ENCODE assay signal across 24 cellular contexts in the genomic region with DNA sequence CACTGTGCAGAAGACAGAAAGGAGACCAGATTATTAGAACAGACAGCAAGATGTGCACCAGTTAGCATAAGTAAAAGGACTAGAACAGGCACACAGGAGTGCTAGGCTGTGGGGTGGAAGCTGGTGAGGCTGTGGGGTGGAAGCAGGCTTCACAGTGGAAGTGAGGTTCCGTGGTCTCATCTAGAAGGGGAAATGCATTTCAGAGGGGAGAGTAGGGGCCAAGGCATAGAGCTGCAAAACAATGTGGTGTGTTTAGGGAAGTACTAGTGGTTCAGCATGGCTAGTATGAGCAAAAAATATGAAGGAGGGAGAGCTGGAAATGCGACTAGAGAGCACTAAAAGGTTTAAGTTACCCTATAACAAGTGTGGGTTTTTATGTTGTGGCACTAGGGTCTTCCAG. TPM values are rescaled to one million over a fixed set of nuclear protein-coding genes. Genes with fewer than 3 reads are reported as not detected.
DNase-seq lines count a peak whose midpoint lies in the region; ATAC-seq and TF ChIP-seq lines count a peak whose summit lies in the region.
"Had no signal": no experiment of that assay in that cellular context is flagged by ENCODE, and none has a peak within 500 bp of the region (broad histone marks: within the 10 kb centered on the region; RNA-seq: fewer than 3 reads in every experiment).

No MANE protein-coding gene starts in this region.

- H3K4me3 ChIP-seq in cardiac muscle cell, result no peak overlapping the region
- H3K4me3 ChIP-seq in psoas muscle, result no peak overlapping the region
- no peak overlapping the region for H3K4me3 ChIP-seq in tibial nerve
- H3K4me3 ChIP-seq: A549, GM23248, MG63, Peyer's patch had no signal

- TF ChIP-seq POLR2A in tibial nerve (IDR thresholded peaks at IDR 0.05), result no peak

- TF ChIP-seq CTCF in cardiac muscle cell (IDR thresholded peaks at IDR 0.05; ENCODE audit: low read depth, low read length) (no peak), psoas muscle (IDR thresholded peaks at IDR 0.05) (no peak), tibial nerve (IDR thresholded peaks at IDR 0.05) (no peak)

- H3K36me3 ChIP-seq in cardiac muscle cell, result peaks cover 19% of the 10 kb centered on the region
- H3K36me3 ChIP-seq in psoas muscle (ENCODE audit: insufficient read depth in 1 of 2, low read depth in 1 of 2), result peaks cover 3 to 50% of the 10 kb centered on the region in 2 donors
- peaks cover 0 to 4% (median 0%) of the 10 kb centered on the region in 3 donors for H3K36me3 ChIP-seq in tibial nerve
- H3K36me3 ChIP-seq: MG63, Peyer's patch had no signal

- DNase-seq in cardiac muscle cell (ENCODE audit: low read depth in 1 of 2, low spot score in 1 of 2) (no peak), cardiac septum (ENCODE audit: low spot score) (no peak), KBM-7 (peak; percentile 80), SKM-1 treated with dmso at 0.1 percent for 144 hours (lab: John Stamatoyannopoulos, UW; ENCODE audit: unreplicated experiment) (peak; percentile 56), psoas muscle (no peak), NCI-H2081 (lab: John Stamatoyannopoulos, UW) (no peak), tibial nerve (ENCODE audit: low spot score in 2 of 2) (no peak), NCI-H128 (lab: John Stamatoyannopoulos, UW; ENCODE audit: unreplicated experiment) (no peak)
- DNase-seq: C1 segment of cervical spinal cord, DMS 273 treated with DMSO at 0.1 percent for 48 hours, GF-D8, GM23248, MG63, NCI-H1417 treated with DMSO at 0.1 percent for 48 hours, NCI-H2029, NCI-H2171 treated with DMSO at 0.1 percent for 48 hours, NCI-H774, Peyer's patch had no signal

- H3K27ac ChIP-seq in cardiac muscle cell (peak overlapping the region; percentile 3), psoas muscle (peak overlapping the region; percentile 97), tibial nerve (no peak overlapping the region)
- H3K27ac ChIP-seq: A549, GM23248, KMS-11, Peyer's patch had no signal

- H3K4me1 ChIP-seq in cardiac muscle cell (ENCODE audit: low read depth) (peaks cover 43% of the 10 kb centered on the region), psoas muscle (peaks cover 61% of the 10 kb centered on the region), tibial nerve (no peaks in the 10 kb centered on the region)
- H3K4me1 ChIP-seq: A549, Peyer's patch had no signal

- H3K27me3 ChIP-seq in cardiac muscle cell (no peaks in the 10 kb centered on the region), psoas muscle (ENCODE audit: insufficient read depth in 3 of 3, low read length in 2 of 3) (no peaks in the 10 kb centered on the region), tibial nerve (no peaks in the 10 kb centered on the region)
- H3K27me3 ChIP-seq: MG63, Peyer's patch had no signal

- in situ Hi-C loops in KBM-7 (cut with MboI; ENCODE audit: low pct_unique_long_range_greater_than_20kb, low sequenced_read_pairs), result no loop called here

- no peak for ATAC-seq in psoas muscle
- ATAC-seq: A549, HCT116, Right ventricle myocardium inferior, SK-N-SH treated with all-trans-retinoic acid at 6 μM for 48 hours had no signal

- whole genome bisulfite sequencing in psoas muscle, 3 donors, result 39 to 42% (median 41%) methylated on average over 2 of the region's 2 CpGs
- WGBS in tibial nerve, 2 donors, result 38 to 42% methylated on average over 2 of the region's 2 CpGs

- TF ChIP-seq EP300 in tibial nerve (IDR thresholded peaks at IDR 0.05), result no peak

- intact Hi-C loops in cardiac septum (cut with DNase I) (loop anchor here (2.0 kb wide), 1 partner anchor 17 kb away; no protein-coding TSS in a partner anchor), psoas muscle (cut with DNase I) (no loop called here)

- no peaks in the 10 kb centered on the region for H3K9me3 ChIP-seq in cardiac muscle cell (ENCODE audit: low read depth)
- no peaks in the 10 kb centered on the region for H3K9me3 ChIP-seq in psoas muscle
- H3K9me3 ChIP-seq in tibial nerve, result no peaks in the 10 kb centered on the region
- H3K9me3 ChIP-seq: A549, MG63, Peyer's patch had no signal

RNA-seq across cellular contexts. Expression of gene POPDC2, which starts 6.5 kb away (rescaled TPM):
- 180 and 214 TPM in 2 replicates for total RNA-seq in cardiac muscle cell
- polyA plus RNA-seq in cardiac muscle cell, result 68.0 and 107 TPM in 2 replicates
- total RNA-seq in cardiac septum, result 702 TPM
- total RNA-seq in psoas muscle, result 100 to 1,000 TPM; 103 to 205 (median 149) TPM
- 100 to 1,000 TPM in 1 of 3 donors, 10 to 100 TPM in 2; 30.7 to 140 (median 75.8) TPM for polyA plus RNA-seq in psoas muscle
- 1 to 10 TPM in 3 of 4 donors, under 1 TPM in 1; 0.90 to 3.3 (median 2.5) TPM for total RNA-seq in tibial nerve
- total RNA-seq: GM23248, NCI-H460 had no signal

RNA-seq across cellular contexts. Expression of gene COX17, which starts 23.3 kb away (rescaled TPM):
- total RNA-seq in cardiac muscle cell, result 45.5 and 56.8 TPM in 2 replicates
- 146 and 174 TPM in 2 replicates for polyA plus RNA-seq in cardiac muscle cell
- total RNA-seq in cardiac septum, result 130 TPM
- 100 to 1,000 TPM in 3 of 4 donors, 10 to 100 TPM in 1; 89.5 to 180 (median 127) TPM for total RNA-seq in psoas muscle
- polyA plus RNA-seq in psoas muscle, result 100 to 1,000 TPM; 166 to 330 (median 304) TPM
- 10 to 100 TPM; 17.8 to 40.8 (median 35.1) TPM for total RNA-seq in tibial nerve

RNA-seq across cellular contexts. Expression of gene CFAP91, which starts 49.0 kb away (rescaled TPM):
- 0.53 and 0.92 TPM in 2 replicates for total RNA-seq in cardiac muscle cell
- 1.4 and 3.4 TPM in 2 replicates for polyA plus RNA-seq in cardiac muscle cell
- 0.57 TPM for total RNA-seq in cardiac septum
- under 1 TPM in 3 of 4 donors, not detected in 1; 0.52 to 0.88 (median 0.57) TPM for total RNA-seq in psoas muscle
- under 1 TPM; 0.09 to 0.72 (median 0.13) TPM for polyA plus RNA-seq in psoas muscle
- total RNA-seq in tibial nerve, result 10 to 100 TPM; 11.4 to 23.7 (median 15.8) TPM
- total RNA-seq: GM23248, NCI-H460 had no signal
- polyA plus RNA-seq: GM23248 had no signal

RNA-seq across cellular contexts. Expression of gene PLA1A, which starts 56.2 kb away (rescaled TPM):
- total RNA-seq in cardiac muscle cell (0.07 TPM in 1 of 2 replicates, not detected in the other), cardiac septum (2.0 TPM), psoas muscle (10 to 100 TPM in 1 of 4 donors, 1 to 10 TPM in 3; 2.3 to 11.7 (median 5.8) TPM), tibial nerve (10 to 100 TPM in 1 of 4 donors, 1 to 10 TPM in 2, not detected in 1; 2.5 to 12.0 (median 3.9) TPM)
- polyA plus RNA-seq in cardiac muscle cell (0.07 and 0.14 TPM in 2 replicates), psoas muscle (1 to 10 TPM; 1.1 to 2.5 (median 2.4) TPM)
- total RNA-seq: GM23248, NCI-H460 had no signal
- polyA plus RNA-seq: GM23248 had no signal

Comparison
In these comparisons a context has a peak if more than half of its experiments do, and no peak if none do; other contexts are left out.
1. DNase-seq: peak in KBM-7 (single experiment) and SKM-1 treated with dmso at 0.1 percent for 144 hours (single experiment); none in cardiac muscle cell (0 of 2), cardiac septum (single experiment), psoas muscle (0 of 2), NCI-H2081 (0 of 2), tibial nerve (0 of 2) and NCI-H128 (single experiment).
2. H3K27ac ChIP-seq: peak in cardiac muscle cell (single experiment) and psoas muscle (single experiment); none in tibial nerve (0 of 4).
3. RNA of gene POPDC2, which starts 6.5 kb away (total RNA-seq): 702 TPM in cardiac septum (single experiment), 180 to 214 TPM in cardiac muscle cell and 103 to 205 TPM in psoas muscle; 0.90 to 3.3 TPM in tibial nerve; every median in the first group is over 10 times any median in the second.